In the genomic region with DNA sequence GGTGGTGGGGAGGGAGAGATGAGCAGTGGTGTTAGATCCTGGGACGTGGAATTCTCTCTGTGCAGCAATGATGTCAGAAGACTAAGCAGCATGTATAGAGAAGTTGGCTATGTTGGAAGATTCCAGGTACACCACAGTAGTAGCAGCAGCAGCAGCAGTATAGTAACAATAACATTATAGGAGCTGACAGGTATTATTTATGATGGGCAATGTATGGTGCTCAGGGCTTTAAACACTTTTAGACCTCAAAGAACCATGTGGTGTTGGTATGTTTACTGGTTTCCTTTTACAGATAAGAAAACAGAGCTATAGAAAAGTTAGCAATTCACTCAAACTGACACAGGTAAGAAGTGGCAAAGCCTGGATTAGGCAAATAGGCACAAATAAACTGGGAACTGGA, we compare ENCODE assay signal across 7 cellular contexts.
"Had no signal": no experiment of that assay in that cellular context is flagged by ENCODE, and none has a peak within 500 bp of the region (broad histone marks: within the 10 kb centered on the region; RNA-seq: fewer than 3 reads in every experiment).

No MANE protein-coding gene starts in this region.

- H3K9ac ChIP-seq: KMS-11 had no signal

- FAIRE-seq: HepG2, HTR-8/SVneo had no signal

- H3K27ac ChIP-seq: HL-60, KMS-11 had no signal

- H3K4me2 ChIP-seq: KMS-11 had no signal

- ATAC-seq: HepG2 had no signal

- DNase-seq: IMR-90, KBM-7, KG1 had no signal
